ENCODE assay signal across 6 cellular contexts in genomic region chr21:45437844-45438243, GRCh38. TPM values are rescaled to one million over a fixed set of nuclear protein-coding genes. Genes with fewer than 3 reads are reported as not detected.
DNase-seq lines count a peak whose midpoint lies in the region; ATAC-seq, FAIRE-seq and TF ChIP-seq lines count a peak whose summit lies in the region.
"Not testable (repeated sequence)": the region's sequence is repeated elsewhere in the genome, so short reads cannot be mapped to it uniquely, and the experiment has no call there.

No MANE protein-coding gene starts in this region.

- peaks cover 36% of the 10 kb centered on the region for H3K4me1 Mint-ChIP-seq in WTC11

- not testable (repeated sequence) for H3K4me3 Mint-ChIP-seq in WTC11

- not testable (repeated sequence) for TF ChIP-seq POLR2A in K562 (conservative IDR thresholded peaks at IDR 0.05); H1 (IDR thresholded peaks at IDR 0.05; ENCODE audit: control extremely low read depth in 1 of 2, low read depth in 2 of 2, low read length in 2 of 2)

- H4K91ac ChIP-seq in H1 (replicated peaks; ENCODE audit: insufficient read length, low read length) = not testable (repeated sequence)

- not testable (repeated sequence) for H2AFZ ChIP-seq in K562 (ENCODE audit: low read depth, low read length); H1 (ENCODE audit: low read length)

- H3K23me2 ChIP-seq in H1 (ENCODE audit: low read depth, low read length) = peaks cover 11% of the 10 kb centered on the region

- H3K4me1 ChIP-seq in Panc1 (ENCODE audit: control insufficient read depth, insufficient read depth, low read length) = peaks cover 62% of the 10 kb centered on the region
- peaks cover 12 to 49% of the 10 kb centered on the region in 2 experiments; a peak in 4 of 5 replicates for H3K4me1 ChIP-seq in K562 (replicated peaks in 1 of 2; ENCODE audit: control insufficient read depth in 2 of 2, insufficient read depth in 2 of 2, low read length in 2 of 2)
- H3K4me1 ChIP-seq in H1 (replicated peaks in 1 of 4; ENCODE audit: control insufficient read depth in 3 of 4, insufficient read depth in 4 of 4, low read length in 3 of 4) = peaks cover 0 to 15% (median 8%) of the 10 kb centered on the region in 4 experiments; a peak in 6 of 7 replicates
- H3K4me1 ChIP-seq in thoracic aorta (ENCODE audit: control insufficient read depth in 1 of 2, low read depth in 2 of 2) = peaks cover 16 to 41% of the 10 kb centered on the region in 2 donors
- peaks cover 4 to 61% (median 48%) of the 10 kb centered on the region in 4 donors for H3K4me1 ChIP-seq in tibial artery

- not testable (repeated sequence) for H3K23ac ChIP-seq in H1 (ENCODE audit: insufficient read length)

- not testable (repeated sequence) for H3K56ac ChIP-seq in H1 (replicated peaks; ENCODE audit: insufficient read length, low read depth, low read length)

- H3K27me3 ChIP-seq in Panc1 (ENCODE audit: control insufficient read depth, insufficient read depth, low read length); K562 (ENCODE audit: control insufficient read depth in 2 of 2, insufficient read depth in 2 of 2, low read length in 2 of 2); H1 (replicated peaks in 1 of 4; ENCODE audit: control insufficient read depth in 3 of 4, extremely low read depth in 1 of 4, insufficient read depth in 3 of 4, low read length in 3 of 4); thoracic aorta (replicated peaks; ENCODE audit: insufficient read depth); tibial artery: not testable (repeated sequence)

- TF ChIP-seq CTCF in Panc1 (IDR thresholded peaks at IDR 0.05); WTC11 (IDR thresholded peaks at IDR 0.05); K562 (IDR thresholded peaks at IDR 0.05 in 2 of 3, conservative IDR thresholded peaks at IDR 0.05 in 1 of 3; ENCODE audit: insufficient read depth in 2 of 3, low read depth in 1 of 3, low read length in 3 of 3); H1 (IDR thresholded peaks at IDR 0.05; ENCODE audit: control extremely low read depth in 1 of 3, insufficient read depth in 1 of 3, low read depth in 1 of 3, low read length in 3 of 3); thoracic aorta (IDR thresholded peaks at IDR 0.05); tibial artery (IDR thresholded peaks at IDR 0.05): not testable (repeated sequence)

- peak; percentile 37 for FAIRE-seq in K562 (lab: Jason Lieb, UNC)
- FAIRE-seq in H1 (lab: Jason Lieb, UNC) = not testable (repeated sequence)

- not testable (repeated sequence) for H2BK120ac ChIP-seq in H1 (replicated peaks; ENCODE audit: low read depth, low read length)

- not testable (repeated sequence) for H3K9me3 ChIP-seq in Panc1 (ENCODE audit: control insufficient read depth, insufficient read depth, low read depth, low read length); K562 (replicated peaks; ENCODE audit: control insufficient read depth, insufficient read depth, low read depth, low read length); H1 (ENCODE audit: insufficient read depth in 2 of 2, low read depth in 1 of 2, low read length in 1 of 2); thoracic aorta; tibial artery

- H3K79me2 ChIP-seq in K562 (ENCODE audit: control insufficient read depth, insufficient read depth, low read length) = not testable (repeated sequence)
- H3K79me2 ChIP-seq in H1 (ENCODE audit: control insufficient read depth in 1 of 2, insufficient read depth in 2 of 2, low read length in 2 of 2) = peaks cover 0 to 89% of the 10 kb centered on the region in 2 experiments; a peak in 3 of 4 replicates

- not testable (repeated sequence) for H3K4ac ChIP-seq in H1 (replicated peaks; ENCODE audit: insufficient read length, low read depth, low read length)

- H2BK5ac ChIP-seq in H1 (ENCODE audit: low read depth, low read length) = not testable (repeated sequence)

- H4K5ac ChIP-seq in H1 (ENCODE audit: insufficient read length, low read depth, low read length) = not testable (repeated sequence)

- H3K9me3 Mint-ChIP-seq in WTC11 = not testable (repeated sequence)

- H3K36me3 ChIP-seq in Panc1 (ENCODE audit: control insufficient read depth, insufficient read depth, low read length); K562 (ENCODE audit: control insufficient read depth, insufficient read depth, low read length); H1 (ENCODE audit: control insufficient read depth in 2 of 4, insufficient read depth in 4 of 4, low read length in 3 of 4); thoracic aorta; tibial artery: not testable (repeated sequence)

- H2BK15ac ChIP-seq in H1 (ENCODE audit: low read length) = not testable (repeated sequence)

- H2BK20ac ChIP-seq in H1 (ENCODE audit: low read length) = not testable (repeated sequence)

- not testable (repeated sequence) for H2AK5ac ChIP-seq in H1 (ENCODE audit: low read depth, low read length)

- H3K27ac ChIP-seq in Panc1 (ENCODE audit: low read length) = peak overlapping the region; percentile 89
- H3K27ac ChIP-seq in K562 (ENCODE audit: extremely low read depth, low read depth, low read length); H1 (ENCODE audit: low read depth, low read length): not testable (repeated sequence)
- H3K27ac ChIP-seq in thoracic aorta = peak overlapping the region; percentile 91 to 93
- H3K27ac ChIP-seq in tibial artery = peak overlapping the region; percentile 65 to 75

- in situ Hi-C loops in Panc1 (cut with HindIII; ENCODE audit: low pct_unique_long_range_greater_than_20kb, low sequenced_read_pairs); K562 (cut with MboI): not testable (repeated sequence)

- DNase-seq in Panc1 (ENCODE audit: low read depth, low spot score); WTC11 (ENCODE audit: low spot score); K562 (ENCODE audit: extremely low read depth in 1 of 4, low spot score in 3 of 4); H1 (ENCODE audit: low read depth in 1 of 2, low spot score in 2 of 2); thoracic aorta (ENCODE audit: low spot score); tibial artery: not testable (repeated sequence)

- BruUV-seq in Panc1 (replicated peaks; lab: Mats Ljungman, UMichigan); K562 (replicated peaks; lab: Mats Ljungman, UMichigan): not testable (repeated sequence)

- H3K36me3 Mint-ChIP-seq in WTC11 = not testable (repeated sequence)

- ATAC-seq in Panc1; WTC11; K562; thoracic aorta (ENCODE audit: insufficient number of reproducible peaks, low FRiP score, low read depth): not testable (repeated sequence)

- not testable (repeated sequence) for H3K18ac ChIP-seq in H1 (ENCODE audit: extremely low read depth, low read length)

- H3K4me2 ChIP-seq in K562 (ENCODE audit: insufficient read depth, low read length); H1 (ENCODE audit: insufficient read depth in 1 of 2, low read depth in 2 of 2, low read length in 2 of 2): not testable (repeated sequence)

- TF ChIP-seq RAD21 in K562 (CRISPR knock-in tag; conservative IDR thresholded peaks at IDR 0.05 in 1 of 2, IDR thresholded peaks at IDR 0.05 in 1 of 2); H1 (IDR thresholded peaks at IDR 0.05 in 1 of 2, conservative IDR thresholded peaks at IDR 0.05 in 1 of 2; ENCODE audit: low read depth in 2 of 2, low read length in 2 of 2): not testable (repeated sequence)

- H3K14ac ChIP-seq in H1 (ENCODE audit: insufficient read length) = not testable (repeated sequence)

- H4K20me1 ChIP-seq in K562 (replicated peaks; ENCODE audit: control insufficient read depth, insufficient read depth, low read length) (peaks cover 14% of the 10 kb centered on the region), H1 (replicated peaks in 1 of 2; ENCODE audit: control insufficient read depth in 1 of 2, insufficient read depth in 2 of 2, low read length in 2 of 2) (peaks cover 12 to 45% of the 10 kb centered on the region in 2 experiments)

- not testable (repeated sequence) for TF ChIP-seq EP300 in K562 (IDR thresholded peaks at IDR 0.05; ENCODE audit: low read length); H1 (IDR thresholded peaks at IDR 0.05; ENCODE audit: borderline replicate concordance in 1 of 2, low read depth in 2 of 2, low read length in 2 of 2)

- H3K4me3 ChIP-seq in Panc1 (ENCODE audit: low read depth in 2 of 2, low read length in 2 of 2); K562; H1 (ENCODE audit: extremely low read depth in 1 of 4, insufficient read depth in 2 of 4, low read depth in 3 of 4, low read length in 4 of 4); thoracic aorta; tibial artery: not testable (repeated sequence)

- not testable (repeated sequence) for H2BK12ac ChIP-seq in H1 (ENCODE audit: low read depth, low read length)

- intact Hi-C loops in Panc1 (cut with micrococcal nuclease; ENCODE audit: unreplicated experiment) = not testable (repeated sequence)
- intact Hi-C loops in K562 (cut with micrococcal nuclease) = loop anchor here (2.0 kb wide), 2 partner anchors 51 to 285 kb away; no protein-coding TSS in a partner anchor
- intact Hi-C loops in tibial artery (cut with DNase I; ENCODE audit: low total_unique reads) = loop anchor here (2.0 kb wide), 1 partner anchor 145 kb away; no protein-coding TSS in a partner anchor

- CTCF ChIA-PET in Panc1 (lab: Charles Lee); WTC11 (lab: Charles Lee): not testable (repeated sequence)
- CTCF ChIA-PET in K562 (lab: Yijun Ruan, JAX; ENCODE audit: low intra/inter-chr PET ratio) (interaction anchor here (3.3 to 3.6 kb wide), 2 partner anchors 146 to 297 kb away, joined by 43 to 100 read pairs; no protein-coding TSS in a partner anchor), H1 (lab: Charles Lee; ENCODE audit: partially characterized antibody) (interaction anchor here (0.9 to 4.0 kb wide), 4 partner anchors 16 to 146 kb away, joined by 3 to 52 read pairs (median 4); no protein-coding TSS in a partner anchor)

- POLR2A ChIA-PET in Panc1 (lab: Charles Lee); WTC11 (lab: Charles Lee); K562 (lab: Yijun Ruan, JAX); H1 (lab: Charles Lee; ENCODE audit: partially characterized antibody): not testable (repeated sequence)

- H3K79me1 ChIP-seq in H1 (ENCODE audit: low read depth, low read length) = peaks cover 28% of the 10 kb centered on the region

- H3K9me1 ChIP-seq in K562 (ENCODE audit: control insufficient read depth, insufficient read depth, low read length) = not testable (repeated sequence)

- H4K8ac ChIP-seq in H1 (ENCODE audit: extremely low read depth, insufficient read depth, low read length) = not testable (repeated sequence)

- H3K27me3 Mint-ChIP-seq in WTC11 (ENCODE audit: low read depth) = not testable (repeated sequence)

- H3K27ac Mint-ChIP-seq in WTC11 = not testable (repeated sequence)

- H3K9ac ChIP-seq in K562 (ENCODE audit: insufficient read depth in 1 of 2, low read depth in 2 of 2, low read length in 2 of 2); H1 (replicated peaks in 1 of 4; ENCODE audit: extremely low read depth in 1 of 4, low read depth in 3 of 4, low read length in 3 of 4): not testable (repeated sequence)

RNA-seq across cellular contexts. Expression of gene COL18A1, which starts 32.9 kb away (rescaled TPM):
- total RNA-seq in Panc1 (2021; ENCODE audit: unreplicated experiment) (676 TPM), WTC11 (2021) (231 to 241 TPM (median 231 TPM) in 3 replicates), K562 (2014; rRNA removed) (12.0 and 16.1 TPM in 2 replicates), K562 (2014; rRNA removed; fragmentation: Illumina TruSeq; extraction: Trizol) (0.54 and 1.1 TPM in 2 replicates), K562 (2015; rRNA removed; fragmentation: Illumina TruSeq; extraction: Trizol) (1.6 and 2.3 TPM in 2 replicates), K562 (2021) (16.1 and 16.4 TPM in 2 replicates), thoracic aorta (100 to 1,000 TPM; 507 to 811 TPM)
- 1,186 TPM for polyA plus RNA-seq in Panc1 (2012; ENCODE audit: insufficient read length)
- 18.2 and 47.1 TPM in 2 replicates for total RNA-seq in K562 (2011; cell fraction: chromatin; rRNA removed; ENCODE audit: low replicate concordance)
- total RNA-seq in K562 (2011; cell fraction: nucleolus; rRNA removed) = 42.8 and 53.0 TPM in 2 replicates
- total RNA-seq in K562 (2011; cell fraction: nucleoplasm; rRNA removed) = 26.1 and 28.1 TPM in 2 replicates
- polyA plus RNA-seq in K562 (2011; rRNA removed) (4.9 and 16.8 TPM in 2 replicates), K562 (2014; fragmentation: Illumina TruSeq; extraction: Trizol) (2.0 and 5.5 TPM in 2 replicates), K562 (2014; fragmentation: Nextera tagmentation; extraction: Ambion mirVana) (under 1 TPM; 0.14 to 0.25 TPM), K562 (2014; rRNA removed) (7.8 and 11.8 TPM in 2 replicates), H1 (2011; rRNA removed) (145 and 239 TPM in 2 replicates)
- polyA plus RNA-seq in K562 (2011; cell fraction: cytosol; rRNA removed) = 23.2 and 39.2 TPM in 2 replicates
- 67.4 and 83.8 TPM in 2 replicates for polyA plus RNA-seq in K562 (2011; cell fraction: nucleus; rRNA removed)
- polyA plus RNA-seq in K562 (2012) = 6.2 and 11.5 TPM in 2 replicates
- 2.9 and 3.3 TPM in 2 replicates for polyA minus RNA-seq in K562 (2011; rRNA and poly(A)+ RNA removed)
- 11.5 and 49.2 TPM in 2 replicates for polyA minus RNA-seq in K562 (2011; cell fraction: cytosol; rRNA and poly(A)+ RNA removed)
- polyA minus RNA-seq in K562 (2011; cell fraction: nucleus; rRNA and poly(A)+ RNA removed) = 11.6 and 22.0 TPM in 2 replicates
- total RNA-seq in H1 (2021; fragmentation: NEBNext Ultra II Directional; extraction: Animal tissue kit (Norgen Biotek cat#: 25700)) = 201 and 205 TPM in 2 replicates
- 167 TPM for polyA plus RNA-seq in H1 (2011; cell fraction: cytosol; rRNA removed)
- polyA plus RNA-seq in H1 (2011; cell fraction: nucleus; rRNA removed) = 627 TPM
- polyA plus RNA-seq in H1 (2012, experiment 1 of 2) = 80.5 to 132 TPM (median 130 TPM) in 4 replicates
- 88.9 TPM for polyA plus RNA-seq in H1 (2012, experiment 2 of 2)
- polyA plus RNA-seq in H1 (2013, experiment 1 of 2) = 269 TPM
- 226 TPM for polyA plus RNA-seq in H1 (2013, experiment 2 of 2)
- 30.9 and 31.7 TPM in 2 replicates for polyA minus RNA-seq in H1 (2011; rRNA and poly(A)+ RNA removed)
- polyA minus RNA-seq in H1 (2011; cell fraction: cytosol; rRNA and poly(A)+ RNA removed) = 90.3 TPM
- polyA minus RNA-seq in H1 (2011; cell fraction: nucleus; rRNA and poly(A)+ RNA removed) = 88.2 TPM
